8 cellular contexts compared by ENCODE assay signal in the genomic region with DNA sequence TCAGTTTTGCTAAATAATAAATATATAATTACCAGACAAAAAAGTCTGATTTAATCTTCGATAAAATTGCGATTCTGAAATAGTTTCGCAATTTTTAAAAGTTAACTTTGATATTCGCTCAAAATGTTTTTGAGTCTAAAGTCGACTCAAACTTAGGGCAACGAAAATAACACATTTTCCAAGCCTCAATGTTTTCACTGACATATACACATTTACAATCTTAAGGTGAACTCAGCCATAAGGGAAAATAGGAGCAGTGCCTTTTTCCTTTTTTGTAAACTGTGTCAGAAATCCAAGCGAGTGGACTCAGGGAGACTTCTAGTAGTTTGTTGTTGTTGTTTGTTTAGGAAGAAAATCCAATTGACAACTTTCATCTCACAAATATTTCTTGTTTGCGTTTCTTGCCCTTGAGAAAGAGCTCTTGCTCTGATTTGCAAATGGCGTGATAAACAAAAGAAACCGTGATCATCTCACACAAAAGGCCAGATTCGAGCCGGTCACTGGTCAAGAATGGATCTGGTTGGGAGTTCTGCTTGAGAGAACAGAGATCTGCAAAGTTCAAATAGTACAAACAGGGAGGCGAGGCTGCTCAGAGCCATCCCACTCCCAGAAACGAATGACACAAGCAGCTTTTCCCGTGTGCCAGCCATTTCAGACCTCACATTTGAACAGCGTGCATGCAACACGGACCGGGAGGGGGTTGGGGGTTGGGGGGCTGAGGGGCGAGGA. TPM values are rescaled to one million over a fixed set of nuclear protein-coding genes. Genes with fewer than 3 reads are reported as not detected.
DNase-seq lines count a peak whose midpoint lies in the region; ATAC-seq, FAIRE-seq and TF ChIP-seq lines count a peak whose summit lies in the region.

No MANE protein-coding gene starts in this region.

- no peak overlapping the region for H2BK15ac ChIP-seq in mesenchymal stem cell (ENCODE audit: low read depth, poor library complexity, severe bottlenecking)

- no peak overlapping the region for H3K9ac ChIP-seq in mesenchymal stem cell (ENCODE audit: low read length)

- no peak overlapping the region for H2BK5ac ChIP-seq in mesenchymal stem cell (ENCODE audit: low read depth, low read length, poor library complexity, severe bottlenecking)

- no peak overlapping the region for H3K23ac ChIP-seq in mesenchymal stem cell (ENCODE audit: low read length in 2 of 2)

- H3K4me3 Mint-ChIP-seq in CD8-positive, alpha-beta T cell = peak overlapping the region; percentile 64
- H3K4me3 Mint-ChIP-seq in HFFc6 = peak overlapping the region; percentile 1; the same call in 1 of the 2 replicates
- peak overlapping the region; percentile 14 for H3K4me3 Mint-ChIP-seq in activated T-helper 2 cell treated with anti-CD3 and anti-CD28 coated beads, Interferon-gamma antibody, Interleukin-2, Interleukin-4, amounts not matched to agents 10 μg/mL and 5 μg/mL and 100 μg/mL, durations not matched to agents 14 hours and 24 hours and 36 hours (ENCODE audit: low read depth)

- 12% methylated on average over 11 of the region's 19 CpGs for WGBS in mesenchymal stem cell

- no peak overlapping the region for H3K4me3 ChIP-seq in CD8-positive, alpha-beta T cell (ENCODE audit: low read depth, low read length)
- no peak overlapping the region for H3K4me3 ChIP-seq in mesenchymal stem cell (ENCODE audit: insufficient read depth in 1 of 2, low read depth in 1 of 2, low read length in 2 of 2)
- no peak overlapping the region for H3K4me3 ChIP-seq in upper lobe of right lung

- no peak for FAIRE-seq in GM19239 (lab: Jason Lieb, UNC)

- no peak overlapping the region for H3K4ac ChIP-seq in mesenchymal stem cell (ENCODE audit: low read depth in 1 of 2, low read length in 2 of 2)

- no peak overlapping the region for H2AK5ac ChIP-seq in mesenchymal stem cell (ENCODE audit: low read length, severe bottlenecking)

- H3K18ac ChIP-seq in mesenchymal stem cell (ENCODE audit: low read depth in 1 of 2, low read length in 2 of 2) = no peak overlapping the region

- H2BK120ac ChIP-seq in mesenchymal stem cell (ENCODE audit: low read depth, low read length) = no peak overlapping the region

- POLR2A ChIA-PET in CD8-positive, alpha-beta T cell (lab: Charles Lee) = no interaction called here

- DNase-seq in CD8-positive, alpha-beta T cell = no peak
- DNase-seq in HFFc6 (no peak), mesenchymal stem cell (peak; percentile 16), GM19239 (ENCODE audit: insufficient read length, low spot score) (no peak), upper lobe of right lung (no peak), SKM-1 (lab: John Stamatoyannopoulos, UW; ENCODE audit: unreplicated experiment) (no peak)
- DNase-seq in activated T-helper 2 cell treated with anti-CD3 and anti-CD28 coated beads, Interferon-gamma antibody, Interleukin-2, Interleukin-4, amounts not matched to agents 10 μg/mL and 5 μg/mL and 100 μg/mL, durations not matched to agents 14 hours and 24 hours and 36 hours (ENCODE audit: low spot score) = no peak

- H3K79me1 ChIP-seq in mesenchymal stem cell (replicated peaks; ENCODE audit: low read length, poor library complexity, severe bottlenecking) = no peaks in the 10 kb centered on the region

- H3K14ac ChIP-seq in mesenchymal stem cell (ENCODE audit: low read length in 2 of 2) = no peak overlapping the region

- CTCF ChIA-PET in CD8-positive, alpha-beta T cell (lab: Charles Lee) = no interaction called here

- H3K9me3 ChIP-seq in CD8-positive, alpha-beta T cell (ENCODE audit: low read length) = no peaks in the 10 kb centered on the region
- no peaks in the 10 kb centered on the region for H3K9me3 ChIP-seq in mesenchymal stem cell (ENCODE audit: control insufficient read depth, low read length)
- no peaks in the 10 kb centered on the region for H3K9me3 ChIP-seq in upper lobe of right lung

- no peak overlapping the region for H4K8ac ChIP-seq in mesenchymal stem cell (ENCODE audit: low read length)

- peaks cover 29% of the 10 kb centered on the region for H3K27me3 ChIP-seq in CD8-positive, alpha-beta T cell (ENCODE audit: insufficient read depth, low read length)
- H3K27me3 ChIP-seq in mesenchymal stem cell (ENCODE audit: control insufficient read depth in 1 of 2, insufficient read depth in 1 of 2, low read length in 2 of 2) (peaks cover 84 to 94% of the 10 kb centered on the region in 2 experiments), upper lobe of right lung (peaks cover 95% of the 10 kb centered on the region)

- no peak overlapping the region for H4K91ac ChIP-seq in mesenchymal stem cell (ENCODE audit: low read length)

- H3K27ac Mint-ChIP-seq in CD8-positive, alpha-beta T cell = no peak overlapping the region
- H3K27ac Mint-ChIP-seq in HFFc6 = no peak overlapping the region
- H3K27ac Mint-ChIP-seq in activated T-helper 2 cell treated with anti-CD3 and anti-CD28 coated beads, Interferon-gamma antibody, Interleukin-2, Interleukin-4, amounts not matched to agents 10 μg/mL and 5 μg/mL and 100 μg/mL, durations not matched to agents 14 hours and 24 hours and 36 hours = peak overlapping the region; percentile 30

- no peak overlapping the region for H3K27ac ChIP-seq in CD8-positive, alpha-beta T cell (ENCODE audit: low read depth, low read length)
- H3K27ac ChIP-seq in mesenchymal stem cell (ENCODE audit: low read length, poor library complexity, severe bottlenecking) (no peak overlapping the region), upper lobe of right lung (no peak overlapping the region)

- intact Hi-C loops in CD8-positive, alpha-beta T cell (cut with DNase I, micrococcal nuclease) = no loop called here
- intact Hi-C loops in activated T-helper 2 cell treated with anti-CD3 and anti-CD28 coated beads, Interferon-gamma antibody, Interleukin-2, Interleukin-4, amounts not matched to agents 10 μg/mL and 5 μg/mL and 100 μg/mL, durations not matched to agents 14 hours and 24 hours and 36 hours (cut with micrococcal nuclease) = loop anchor here (2.0 to 5.0 kb wide), 3 partner anchors 49 to 1382 kb away; a partner anchor contains a TSS
- intact Hi-C loops in upper lobe of right lung (cut with DNase I) = no loop called here

- no peak overlapping the region for H2AFZ ChIP-seq in mesenchymal stem cell (ENCODE audit: low read depth, low read length)

- H3K4me2 ChIP-seq in mesenchymal stem cell (ENCODE audit: low read length, poor library complexity, severe bottlenecking) = no peak overlapping the region

- ATAC-seq in CD8-positive, alpha-beta T cell = no peak
- ATAC-seq in upper lobe of right lung (no peak), GM21529 (IDR thresholded peaks at IDR 0.05; ENCODE audit: unreplicated experiment) (no peak)

- no peak overlapping the region for H2BK12ac ChIP-seq in mesenchymal stem cell (ENCODE audit: low read length in 2 of 2)

- H3K36me3 ChIP-seq in CD8-positive, alpha-beta T cell (ENCODE audit: insufficient read depth, low read length) = no peaks in the 10 kb centered on the region
- H3K36me3 ChIP-seq in mesenchymal stem cell (ENCODE audit: control insufficient read depth in 1 of 2, insufficient read depth in 2 of 2, low read depth in 1 of 2, low read length in 2 of 2) (no peaks in the 10 kb centered on the region), upper lobe of right lung (no peaks in the 10 kb centered on the region)

- H3K36me3 Mint-ChIP-seq in CD8-positive, alpha-beta T cell = no peaks in the 10 kb centered on the region
- no peaks in the 10 kb centered on the region for H3K36me3 Mint-ChIP-seq in HFFc6 (ENCODE audit: low read depth)
- H3K36me3 Mint-ChIP-seq in activated T-helper 2 cell treated with anti-CD3 and anti-CD28 coated beads, Interferon-gamma antibody, Interleukin-2, Interleukin-4, amounts not matched to agents 10 μg/mL and 5 μg/mL and 100 μg/mL, durations not matched to agents 14 hours and 24 hours and 36 hours (ENCODE audit: low read depth) = no peaks in the 10 kb centered on the region

- no peaks in the 10 kb centered on the region for H3K9me3 Mint-ChIP-seq in CD8-positive, alpha-beta T cell
- no peaks in the 10 kb centered on the region for H3K9me3 Mint-ChIP-seq in HFFc6
- H3K9me3 Mint-ChIP-seq in activated T-helper 2 cell treated with anti-CD3 and anti-CD28 coated beads, Interferon-gamma antibody, Interleukin-2, Interleukin-4, amounts not matched to agents 10 μg/mL and 5 μg/mL and 100 μg/mL, durations not matched to agents 14 hours and 24 hours and 36 hours = no peaks in the 10 kb centered on the region

- peaks cover 18% of the 10 kb centered on the region for H3K4me1 ChIP-seq in CD8-positive, alpha-beta T cell (ENCODE audit: insufficient read depth, low read length)
- H3K4me1 ChIP-seq in mesenchymal stem cell (ENCODE audit: control insufficient read depth, insufficient read depth, low read depth, low read length) (peaks cover 43% of the 10 kb centered on the region), upper lobe of right lung (peaks cover 25% of the 10 kb centered on the region)

- peaks cover 72% of the 10 kb centered on the region for H3K27me3 Mint-ChIP-seq in CD8-positive, alpha-beta T cell (ENCODE audit: low read depth)
- H3K27me3 Mint-ChIP-seq in HFFc6 (ENCODE audit: insufficient read depth) = peaks cover 65% of the 10 kb centered on the region
- peaks cover 79% of the 10 kb centered on the region for H3K27me3 Mint-ChIP-seq in activated T-helper 2 cell treated with anti-CD3 and anti-CD28 coated beads, Interferon-gamma antibody, Interleukin-2, Interleukin-4, amounts not matched to agents 10 μg/mL and 5 μg/mL and 100 μg/mL, durations not matched to agents 14 hours and 24 hours and 36 hours (ENCODE audit: low read depth)

- peaks cover 19% of the 10 kb centered on the region for H3K4me1 Mint-ChIP-seq in CD8-positive, alpha-beta T cell (ENCODE audit: low read depth)
- peaks cover 19% of the 10 kb centered on the region; the same call in 1 of the 2 replicates for H3K4me1 Mint-ChIP-seq in HFFc6 (ENCODE audit: low read depth)
- H3K4me1 Mint-ChIP-seq in activated T-helper 2 cell treated with anti-CD3 and anti-CD28 coated beads, Interferon-gamma antibody, Interleukin-2, Interleukin-4, amounts not matched to agents 10 μg/mL and 5 μg/mL and 100 μg/mL, durations not matched to agents 14 hours and 24 hours and 36 hours (ENCODE audit: low read depth) = peaks cover 11% of the 10 kb centered on the region

- no peak for TF ChIP-seq CTCF in CD8-positive, alpha-beta T cell (IDR thresholded peaks at IDR 0.05)
- no peak for TF ChIP-seq CTCF in HFFc6 (IDR thresholded peaks at IDR 0.05)
- TF ChIP-seq CTCF in upper lobe of right lung (IDR thresholded peaks at IDR 0.05) = no peak

RNA-seq across cellular contexts. Expression of a gene that starts 2.1 kb away (rescaled TPM):
- not detected for total RNA-seq in CD8-positive, alpha-beta T cell
- not detected for total RNA-seq in HFFc6 (2021; fragmentation: NEBNext Ultra II Directional; extraction: Animal tissue kit (Norgen Biotek cat#: 25700))
- total RNA-seq in activated T-helper 2 cell treated with anti-CD3 and anti-CD28 coated beads, Interferon-gamma antibody, Interleukin-2, Interleukin-4, amounts not matched to agents 10 μg/mL and 5 μg/mL and 100 μg/mL, durations not matched to agents 14 hours and 24 hours and 36 hours = 0.16 and 0.21 TPM in 2 replicates
- not detected for polyA plus RNA-seq in mesenchymal stem cell (2013, experiment 1 of 2)
- not detected for polyA plus RNA-seq in mesenchymal stem cell (2013, experiment 2 of 2)
- total RNA-seq in upper lobe of right lung = 0.26 TPM

Comparison
In these comparisons a context has a peak if more than half of its experiments do, and no peak if none do; other contexts are left out.
1. H3K4me3 Mint-ChIP-seq: peak in every context shown above with its lines; median percentile 64 in CD8-positive, alpha-beta T cell; 14 in activated T-helper 2 cell treated with anti-CD3 and anti-CD28 coated beads, Interferon-gamma antibody, Interleukin-2, Interleukin-4, amounts not matched to agents 10 μg/mL and 5 μg/mL and 100 μg/mL, durations not matched to agents 14 hours and 24 hours and 36 hours; 1 in HFFc6.